Comparison of ENCODE assay signal across 1 cellular context in the genomic region with DNA sequence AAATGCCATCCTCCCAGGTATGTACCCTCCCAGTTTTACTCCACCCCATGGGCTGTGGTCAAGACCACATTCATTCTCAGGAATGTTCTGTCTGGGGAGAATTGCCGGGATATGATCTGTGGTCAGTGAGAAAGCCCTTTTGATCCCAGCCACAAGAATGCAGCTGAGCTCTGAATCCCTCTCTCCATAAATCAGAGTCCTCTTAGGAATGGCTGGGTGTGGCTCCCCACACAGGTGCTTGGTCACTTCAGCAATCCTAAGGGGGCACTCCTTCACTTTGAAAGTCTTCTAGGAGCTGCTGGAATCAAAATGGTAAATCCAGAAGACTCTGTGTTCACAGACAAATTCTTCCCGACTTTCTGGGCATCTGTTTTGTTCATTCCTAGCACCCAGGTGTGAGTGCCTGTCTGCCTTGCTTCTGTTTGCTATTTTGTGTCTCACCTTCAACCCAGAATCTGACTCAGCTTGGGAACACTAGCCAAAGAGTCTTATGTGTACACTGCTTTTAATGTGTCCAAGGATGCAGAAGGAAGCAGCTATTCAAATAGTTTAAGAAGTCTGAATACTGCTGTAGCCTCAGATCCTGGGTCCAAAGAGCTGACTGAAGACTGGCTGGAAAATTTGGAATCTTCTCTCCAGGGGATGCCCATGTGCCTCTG.
TF ChIP-seq lines count a peak whose summit lies in the region.

No MANE protein-coding gene starts in this region.

TF ChIP-seq in HepG2, 621 proteins besides CTCF, POLR2A, EP300 and RAD21:
- TF ChIP-seq NCOA2 (CRISPR knock-in tag; IDR thresholded peaks at IDR 0.05) (0 out of 2 replicates have a peak, but pooled peaks have one; percentile 16), ZNF3 (CRISPR knock-in tag; IDR thresholded peaks at IDR 0.05) (no peak), ETV6 (CRISPR knock-in tag; conservative IDR thresholded peaks at IDR 0.05) (no peak), HNF4A (CRISPR knock-in tag; IDR thresholded peaks at IDR 0.05) (peak; percentile 7; the same call in 1 of the 2 replicates), U2AF1 (optimal IDR thresholded peaks at IDR 0.05; ENCODE audit: low read depth, low read length) (no peak), TEAD3 (CRISPR knock-in tag; optimal IDR thresholded peaks at IDR 0.05; ENCODE audit: borderline replicate concordance) (peak; percentile 53), ZBTB42 (CRISPR knock-in tag; IDR thresholded peaks at IDR 0.05) (no peak)
- TF ChIP-seq, protein P1, sequence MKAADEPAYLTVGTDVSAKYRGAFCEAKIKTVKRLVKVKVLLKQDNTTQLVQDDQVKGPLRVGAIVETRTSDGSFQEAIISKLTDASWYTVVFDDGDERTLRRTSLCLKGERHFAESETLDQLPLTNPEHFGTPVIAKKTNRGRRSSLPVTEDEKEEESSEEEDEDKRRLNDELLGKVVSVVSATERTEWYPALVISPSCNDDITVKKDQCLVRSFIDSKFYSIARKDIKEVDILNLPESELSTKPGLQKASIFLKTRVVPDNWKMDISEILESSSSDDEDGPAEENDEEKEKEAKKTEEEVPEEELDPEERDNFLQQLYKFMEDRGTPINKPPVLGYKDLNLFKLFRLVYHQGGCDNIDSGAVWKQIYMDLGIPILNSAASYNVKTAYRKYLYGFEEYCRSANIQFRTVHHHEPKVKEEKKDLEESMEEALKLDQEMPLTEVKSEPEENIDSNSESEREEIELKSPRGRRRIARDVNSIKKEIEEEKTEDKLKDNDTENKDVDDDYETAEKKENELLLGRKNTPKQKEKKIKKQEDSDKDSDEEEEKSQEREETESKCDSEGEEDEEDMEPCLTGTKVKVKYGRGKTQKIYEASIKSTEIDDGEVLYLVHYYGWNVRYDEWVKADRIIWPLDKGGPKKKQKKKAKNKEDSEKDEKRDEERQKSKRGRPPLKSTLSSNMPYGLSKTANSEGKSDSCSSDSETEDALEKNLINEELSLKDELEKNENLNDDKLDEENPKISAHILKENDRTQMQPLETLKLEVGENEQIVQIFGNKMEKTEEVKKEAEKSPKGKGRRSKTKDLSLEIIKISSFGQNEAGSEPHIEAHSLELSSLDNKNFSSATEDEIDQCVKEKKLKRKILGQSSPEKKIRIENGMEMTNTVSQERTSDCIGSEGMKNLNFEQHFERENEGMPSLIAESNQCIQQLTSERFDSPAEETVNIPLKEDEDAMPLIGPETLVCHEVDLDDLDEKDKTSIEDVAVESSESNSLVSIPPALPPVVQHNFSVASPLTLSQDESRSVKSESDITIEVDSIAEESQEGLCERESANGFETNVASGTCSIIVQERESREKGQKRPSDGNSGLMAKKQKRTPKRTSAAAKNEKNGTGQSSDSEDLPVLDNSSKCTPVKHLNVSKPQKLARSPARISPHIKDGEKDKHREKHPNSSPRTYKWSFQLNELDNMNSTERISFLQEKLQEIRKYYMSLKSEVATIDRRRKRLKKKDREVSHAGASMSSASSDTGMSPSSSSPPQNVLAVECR (CRISPR knock-in tag; IDR thresholded peaks at IDR 0.05; ENCODE audit: borderline replicate concordance) = no peak
- TF ChIP-seq, protein P2, sequence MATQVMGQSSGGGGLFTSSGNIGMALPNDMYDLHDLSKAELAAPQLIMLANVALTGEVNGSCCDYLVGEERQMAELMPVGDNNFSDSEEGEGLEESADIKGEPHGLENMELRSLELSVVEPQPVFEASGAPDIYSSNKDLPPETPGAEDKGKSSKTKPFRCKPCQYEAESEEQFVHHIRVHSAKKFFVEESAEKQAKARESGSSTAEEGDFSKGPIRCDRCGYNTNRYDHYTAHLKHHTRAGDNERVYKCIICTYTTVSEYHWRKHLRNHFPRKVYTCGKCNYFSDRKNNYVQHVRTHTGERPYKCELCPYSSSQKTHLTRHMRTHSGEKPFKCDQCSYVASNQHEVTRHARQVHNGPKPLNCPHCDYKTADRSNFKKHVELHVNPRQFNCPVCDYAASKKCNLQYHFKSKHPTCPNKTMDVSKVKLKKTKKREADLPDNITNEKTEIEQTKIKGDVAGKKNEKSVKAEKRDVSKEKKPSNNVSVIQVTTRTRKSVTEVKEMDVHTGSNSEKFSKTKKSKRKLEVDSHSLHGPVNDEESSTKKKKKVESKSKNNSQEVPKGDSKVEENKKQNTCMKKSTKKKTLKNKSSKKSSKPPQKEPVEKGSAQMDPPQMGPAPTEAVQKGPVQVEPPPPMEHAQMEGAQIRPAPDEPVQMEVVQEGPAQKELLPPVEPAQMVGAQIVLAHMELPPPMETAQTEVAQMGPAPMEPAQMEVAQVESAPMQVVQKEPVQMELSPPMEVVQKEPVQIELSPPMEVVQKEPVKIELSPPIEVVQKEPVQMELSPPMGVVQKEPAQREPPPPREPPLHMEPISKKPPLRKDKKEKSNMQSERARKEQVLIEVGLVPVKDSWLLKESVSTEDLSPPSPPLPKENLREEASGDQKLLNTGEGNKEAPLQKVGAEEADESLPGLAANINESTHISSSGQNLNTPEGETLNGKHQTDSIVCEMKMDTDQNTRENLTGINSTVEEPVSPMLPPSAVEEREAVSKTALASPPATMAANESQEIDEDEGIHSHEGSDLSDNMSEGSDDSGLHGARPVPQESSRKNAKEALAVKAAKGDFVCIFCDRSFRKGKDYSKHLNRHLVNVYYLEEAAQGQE (IDR thresholded peaks at IDR 0.05; ENCODE audit: borderline replicate concordance in 1 of 2, low read depth in 1 of 2, low read length in 2 of 2) = no peak
